ENCODE assay signal across 19 cellular contexts in genomic region chr9:95230046-95230445, GRCh38.
"Had no signal": no experiment of that assay in that cellular context is flagged by ENCODE, and none has a peak within 500 bp of the region (broad histone marks: within the 10 kb centered on the region; RNA-seq: fewer than 3 reads in every experiment).

No MANE protein-coding gene starts in this region.

- ATAC-seq: activated CD8-positive, alpha-beta T cell treated with anti-CD3 and anti-CD28 coated beads for 36 hours; activated T-cell treated with anti-CD3 and anti-CD28 coated beads, Interleukin-2, amount 50 U/mL, for 4 hours; gastroesophageal sphincter; heart right ventricle; left ventricle myocardium superior; naive thymus-derived CD8-positive, alpha-beta T cell had no signal

- H3K4me1 ChIP-seq: adrenal gland, gastroesophageal sphincter, heart right ventricle, tibial artery, uterus had no signal

- H3K27me3 ChIP-seq: adrenal gland, cardiac muscle cell, gastroesophageal sphincter, heart right ventricle, tibial artery, uterus had no signal

- H3K27ac Mint-ChIP-seq: activated B cell treated with CpG ODN at 0.5 μM for 24 hours; activated CD8-positive, alpha-beta T cell treated with anti-CD3 and anti-CD28 coated beads for 36 hours; activated naive CD4-positive, alpha-beta T cell treated with anti-CD3 and anti-CD28 coated beads, Interleukin-2, amount 50 U/mL, for 24 hours; naive thymus-derived CD8-positive, alpha-beta T cell had no signal

- H3K4me3 Mint-ChIP-seq: activated B cell treated with CpG ODN at 0.5 μM for 24 hours; activated CD8-positive, alpha-beta T cell treated with anti-CD3 and anti-CD28 coated beads for 36 hours; activated naive CD4-positive, alpha-beta T cell treated with anti-CD3 and anti-CD28 coated beads, Interleukin-2, amount 50 U/mL, for 24 hours; activated T-cell treated with anti-CD3 and anti-CD28 coated beads, Interleukin-2, amount 50 U/mL, for 4 hours; naive thymus-derived CD8-positive, alpha-beta T cell had no signal

- FAIRE-seq: keratinocyte had no signal

- H3K27ac ChIP-seq: adrenal gland, cardiac muscle cell, gastroesophageal sphincter, heart right ventricle, tibial artery, uterus had no signal

- H3K4me1 Mint-ChIP-seq: activated B cell treated with CpG ODN at 0.5 μM for 24 hours; activated naive CD4-positive, alpha-beta T cell treated with anti-CD3 and anti-CD28 coated beads, Interleukin-2, amount 50 U/mL, for 24 hours had no signal

- H3K4me3 ChIP-seq: adrenal gland, cardiac muscle cell, gastroesophageal sphincter, heart right ventricle, tibial artery, uterus had no signal

- H3K27me3 Mint-ChIP-seq: activated B cell treated with CpG ODN at 0.5 μM for 24 hours; activated CD8-positive, alpha-beta T cell treated with anti-CD3 and anti-CD28 coated beads for 36 hours; activated naive CD4-positive, alpha-beta T cell treated with anti-CD3 and anti-CD28 coated beads, Interleukin-2, amount 50 U/mL, for 24 hours; naive thymus-derived CD8-positive, alpha-beta T cell had no signal

- H3K9me3 Mint-ChIP-seq: activated CD8-positive, alpha-beta T cell treated with anti-CD3 and anti-CD28 coated beads for 36 hours; activated naive CD4-positive, alpha-beta T cell treated with anti-CD3 and anti-CD28 coated beads, Interleukin-2, amount 50 U/mL, for 24 hours; activated T-cell treated with anti-CD3 and anti-CD28 coated beads, Interleukin-2, amount 50 U/mL, for 4 hours had no signal

- H3K9me3 ChIP-seq: gastroesophageal sphincter, tibial artery, uterus had no signal

- DNase-seq: activated B cell treated with CpG ODN at 0.5 μM for 24 hours; activated CD4-positive, alpha-beta T cell treated with anti-CD3 and anti-CD28 coated beads for 48 hours; activated CD8-positive, alpha-beta T cell treated with anti-CD3 and anti-CD28 coated beads for 36 hours; activated effector memory CD4-positive, alpha-beta T cell treated with Interleukin-2 at 50 U/mL for 16 hours; activated T-cell treated with anti-CD3 and anti-CD28 coated beads, Interleukin-2, amount 50 U/mL, for 4 hours; adrenal gland; heart right ventricle; left ventricle myocardium superior; mesenchymal stem cell; naive thymus-derived CD8-positive, alpha-beta T cell; stimulated activated CD4-positive, alpha-beta T cell treated with anti-CD3 and anti-CD28 coated beads, Interleukin-15, amount 100 ng/mL, for 24 hours; stimulated activated CD4-positive, alpha-beta T cell treated with anti-CD3 and anti-CD28 coated beads, Interleukin-4, amount 100 ng/mL, for 24 hours; stimulated activated naive CD4-positive, alpha-beta T cell; tibial artery; uterus had no signal

- H3K36me3 ChIP-seq: adrenal gland, cardiac muscle cell, heart right ventricle, tibial artery, uterus had no signal
